8 cellular contexts compared by ENCODE assay signal in the genomic region with DNA sequence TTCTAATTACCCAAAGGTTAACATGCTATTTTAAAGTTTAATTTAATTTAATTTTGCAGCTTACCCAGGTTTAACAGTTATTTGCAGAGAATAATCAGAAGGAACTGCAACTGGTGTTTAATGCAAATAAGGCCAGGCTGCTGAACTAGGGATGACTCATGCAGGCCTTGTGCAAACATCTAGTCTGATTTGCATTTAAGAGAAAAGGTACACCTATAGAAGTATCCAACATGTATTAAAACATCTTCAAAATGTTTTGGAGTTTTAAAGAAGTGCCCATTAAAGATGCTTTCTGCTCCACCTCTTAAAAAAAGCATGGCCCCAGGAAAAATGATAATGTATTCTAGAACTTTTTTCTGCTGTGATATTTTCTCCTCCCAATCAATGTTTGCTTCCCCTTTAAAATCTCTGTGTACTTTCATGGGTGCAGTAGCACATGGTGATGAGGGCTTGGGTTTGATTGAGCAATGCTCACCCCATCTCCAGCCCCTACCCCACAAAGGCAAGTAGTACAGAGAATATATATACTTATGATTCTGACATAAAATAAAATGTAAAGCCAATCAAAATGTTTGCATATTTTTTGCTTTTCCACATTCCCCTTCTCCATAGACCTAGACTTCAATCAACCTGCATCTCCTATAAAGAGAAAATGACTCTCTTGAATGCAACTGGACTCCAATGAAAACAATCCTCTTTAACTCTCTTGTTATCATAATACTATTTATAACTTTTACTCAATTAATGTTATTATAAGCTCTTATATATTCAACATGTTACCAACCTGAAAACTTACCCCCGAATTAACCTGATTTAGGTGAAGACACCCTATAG. TPM values are rescaled to one million over a fixed set of nuclear protein-coding genes. Genes with fewer than 3 reads are reported as not detected.
A peak's percentile ranks its signal among the peaks of the same experiment; 100 is the strongest.
DNase-seq lines count a peak whose midpoint lies in the region; ATAC-seq and TF ChIP-seq lines count a peak whose summit lies in the region.

No MANE protein-coding gene starts in this region.

- no peak for TF ChIP-seq CTCF in lung (IDR thresholded peaks at IDR 0.05; ENCODE audit: control extremely low read depth, extremely low read depth)

- no peaks in the 10 kb centered on the region for H3K27me3 ChIP-seq in lung (ENCODE audit: control insufficient read depth, insufficient read depth)
- no peaks in the 10 kb centered on the region for H3K27me3 ChIP-seq in MG63

- H3K36me3 ChIP-seq in lung (ENCODE audit: control insufficient read depth in 2 of 2, insufficient read depth in 2 of 2, low read length in 2 of 2), result no peaks in the 10 kb centered on the region
- H3K36me3 ChIP-seq in MG63, result peaks cover 47% of the 10 kb centered on the region

- H3K9me3 ChIP-seq in lung (ENCODE audit: control insufficient read depth in 2 of 2, insufficient read depth in 1 of 2, low read length in 1 of 2) (no peaks in the 10 kb centered on the region), MG63 (no peaks in the 10 kb centered on the region)

- DNase-seq in DMS53 (lab: John Stamatoyannopoulos, UW) (peak; percentile 94), lung (ENCODE audit: low spot score) (no peak), RPMI8226 (no peak), MG63 (no peak), retina (no peak)

- ATAC-seq in GM21447 (IDR thresholded peaks at IDR 0.05; ENCODE audit: unreplicated experiment) (peak; percentile 90), HG03571 (IDR thresholded peaks at IDR 0.05; ENCODE audit: unreplicated experiment) (peak; percentile 83), SK-N-SH treated with all-trans-retinoic acid at 6 μM for 48 hours (peak; percentile 47; the same call in 2 of the 3 replicates), lung (ENCODE audit: insufficient read depth, low FRiP score) (peak; percentile 59)

- H3K4me3 ChIP-seq in lung (no peak overlapping the region), MG63 (no peak overlapping the region)

- peaks cover 5% of the 10 kb centered on the region in 2 donors for H3K4me1 ChIP-seq in lung (ENCODE audit: control insufficient read depth in 2 of 2, insufficient read depth in 2 of 2, low read length in 2 of 2)

- H3K27ac ChIP-seq in lung (ENCODE audit: low read depth in 1 of 2, low read length in 1 of 2), result no peak overlapping the region

- 85 to 93% methylated on average over 1 of the region's 1 CpG for WGBS in lung, 2 donors

TF ChIP-seq in SK-N-SH treated with all-trans-retinoic acid at 6 μM for 48 hours, 23 proteins besides CTCF, POLR2A, EP300 and RAD21:
- TF ChIP-seq ZFP30 (CRISPR knock-in tag; IDR thresholded peaks at IDR 0.05) (no peak), ZNF565 (CRISPR knock-in tag; conservative IDR thresholded peaks at IDR 0.05; ENCODE audit: low read depth) (no peak)
- TF ChIP-seq, protein P1, sequence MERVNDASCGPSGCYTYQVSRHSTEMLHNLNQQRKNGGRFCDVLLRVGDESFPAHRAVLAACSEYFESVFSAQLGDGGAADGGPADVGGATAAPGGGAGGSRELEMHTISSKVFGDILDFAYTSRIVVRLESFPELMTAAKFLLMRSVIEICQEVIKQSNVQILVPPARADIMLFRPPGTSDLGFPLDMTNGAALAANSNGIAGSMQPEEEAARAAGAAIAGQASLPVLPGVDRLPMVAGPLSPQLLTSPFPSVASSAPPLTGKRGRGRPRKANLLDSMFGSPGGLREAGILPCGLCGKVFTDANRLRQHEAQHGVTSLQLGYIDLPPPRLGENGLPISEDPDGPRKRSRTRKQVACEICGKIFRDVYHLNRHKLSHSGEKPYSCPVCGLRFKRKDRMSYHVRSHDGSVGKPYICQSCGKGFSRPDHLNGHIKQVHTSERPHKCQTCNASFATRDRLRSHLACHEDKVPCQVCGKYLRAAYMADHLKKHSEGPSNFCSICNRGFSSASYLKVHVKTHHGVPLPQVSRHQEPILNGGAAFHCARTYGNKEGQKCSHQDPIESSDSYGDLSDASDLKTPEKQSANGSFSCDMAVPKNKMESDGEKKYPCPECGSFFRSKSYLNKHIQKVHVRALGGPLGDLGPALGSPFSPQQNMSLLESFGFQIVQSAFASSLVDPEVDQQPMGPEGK (CRISPR knock-in tag; IDR thresholded peaks at IDR 0.05; ENCODE audit: borderline replicate concordance), result no peak
- TF ChIP-seq, protein P2, sequence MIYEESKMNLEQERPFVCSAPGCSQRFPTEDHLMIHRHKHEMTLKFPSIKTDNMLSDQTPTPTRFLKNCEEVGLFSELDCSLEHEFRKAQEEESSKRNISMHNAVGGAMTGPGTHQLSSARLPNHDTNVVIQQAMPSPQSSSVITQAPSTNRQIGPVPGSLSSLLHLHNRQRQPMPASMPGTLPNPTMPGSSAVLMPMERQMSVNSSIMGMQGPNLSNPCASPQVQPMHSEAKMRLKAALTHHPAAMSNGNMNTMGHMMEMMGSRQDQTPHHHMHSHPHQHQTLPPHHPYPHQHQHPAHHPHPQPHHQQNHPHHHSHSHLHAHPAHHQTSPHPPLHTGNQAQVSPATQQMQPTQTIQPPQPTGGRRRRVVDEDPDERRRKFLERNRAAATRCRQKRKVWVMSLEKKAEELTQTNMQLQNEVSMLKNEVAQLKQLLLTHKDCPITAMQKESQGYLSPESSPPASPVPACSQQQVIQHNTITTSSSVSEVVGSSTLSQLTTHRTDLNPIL (CRISPR knock-in tag; IDR thresholded peaks at IDR 0.05; ENCODE audit: low read depth), result no peak

RNA-seq across cellular contexts. Expression of a gene that starts 54.1 kb away (rescaled TPM):
- total RNA-seq in lung, result 10 to 100 TPM; 26.6 to 42.0 TPM
- polyA plus RNA-seq in lung, result 1 to 10 TPM; 7.3 to 9.9 TPM
- 61.4 and 68.0 TPM in 2 replicates for total RNA-seq in MG63 (2014; rRNA removed; shearing (Covaris generic); ENCODE audit: low replicate concordance)
